12 cellular contexts compared by ENCODE assay signal in genomic region chr20:24148372-24148771, GRCh38.
DNase-seq lines count a peak whose midpoint lies in the region; ATAC-seq and TF ChIP-seq lines count a peak whose summit lies in the region.
"Had no signal": no experiment of that assay in that cellular context is flagged by ENCODE, and none has a peak within 500 bp of the region (broad histone marks: within the 10 kb centered on the region; RNA-seq: fewer than 3 reads in every experiment).

No MANE protein-coding gene starts in this region.

- peaks cover 2% of the 10 kb centered on the region for H3K4me1 Mint-ChIP-seq in activated naive CD8-positive, alpha-beta T cell (ENCODE audit: low read depth)
- peaks cover 5% of the 10 kb centered on the region for H3K4me1 Mint-ChIP-seq in activated naive CD8-positive, alpha-beta T cell treated with anti-CD3 and anti-CD28 coated beads for 36 hours
- peaks cover 19% of the 10 kb centered on the region for H3K4me1 Mint-ChIP-seq in T-helper 2 cell treated with Interferon-gamma antibody and Interleukin-4, amounts not matched to agents 5 μg/mL and 100 μg/mL, for 36 hours (ENCODE audit: low read depth)

- 58% methylated on average over 7 of the region's 7 CpGs; no CpG with 5 or more reads in 1 of the 2 donors for WGBS in transverse colon (ENCODE audit: low coverage in 1 of 2), 2 donors

- intact Hi-C loops in transverse colon (cut with DNase I; ENCODE audit: low total_unique reads), result no loop called here

- no peaks in the 10 kb centered on the region for H3K27me3 ChIP-seq in transverse colon
- H3K27me3 ChIP-seq: hepatocyte had no signal

- H3K9me3 ChIP-seq in transverse colon, result no peaks in the 10 kb centered on the region
- H3K9me3 ChIP-seq: prostate gland had no signal

- no peaks in the 10 kb centered on the region for H3K36me3 ChIP-seq in transverse colon
- H3K36me3 ChIP-seq: prostate gland had no signal

- H3K27ac Mint-ChIP-seq in activated naive CD8-positive, alpha-beta T cell, result peak overlapping the region; percentile 12
- H3K27ac Mint-ChIP-seq in activated naive CD8-positive, alpha-beta T cell treated with anti-CD3 and anti-CD28 coated beads for 36 hours, result no peak overlapping the region
- peak overlapping the region; percentile 7 for H3K27ac Mint-ChIP-seq in T-helper 2 cell treated with Interferon-gamma antibody and Interleukin-4, amounts not matched to agents 5 μg/mL and 100 μg/mL, for 36 hours

- H3K27ac ChIP-seq in transverse colon (no peak overlapping the region), substantia nigra (ENCODE audit: low read depth, low read length, poor library complexity, severe bottlenecking) (no peak overlapping the region)
- H3K27ac ChIP-seq: hepatocyte, prostate gland had no signal

- H3K4me1 ChIP-seq in transverse colon, result no peaks in the 10 kb centered on the region
- H3K4me1 ChIP-seq: prostate gland had no signal

- TF ChIP-seq POLR2A in transverse colon (IDR thresholded peaks at IDR 0.05), result no peak

- no peak for DNase-seq in activated naive CD8-positive, alpha-beta T cell treated with anti-CD3 and anti-CD28 coated beads for 36 hours
- peak; percentile 9 for DNase-seq in T-helper 2 cell treated with Interferon-gamma antibody and Interleukin-4, amounts not matched to agents 5 μg/mL and 100 μg/mL, for 36 hours (ENCODE audit: low spot score)
- DNase-seq in transverse colon (peak; percentile 45), C1 segment of cervical spinal cord (lab: John Stamatoyannopoulos, UW) (no peak), retina (no peak), substantia nigra (lab: John Stamatoyannopoulos, UW) (no peak)
- DNase-seq: caudate nucleus had no signal

- H3K4me3 ChIP-seq in transverse colon, result no peak overlapping the region
- H3K4me3 ChIP-seq: hepatocyte, prostate gland had no signal

- in situ Hi-C loops in transverse colon (cut with MboI; ENCODE audit: low pct_ligation_motif_present in 1 of 4, low pct_unique_long_range_greater_than_20kb in 1 of 4, low sequenced_read_pairs in 3 of 4), result no loop called here

- H3K36me3 Mint-ChIP-seq in activated naive CD8-positive, alpha-beta T cell, result peaks cover 4% of the 10 kb centered on the region
- no peaks in the 10 kb centered on the region for H3K36me3 Mint-ChIP-seq in activated naive CD8-positive, alpha-beta T cell treated with anti-CD3 and anti-CD28 coated beads for 36 hours
- no peaks in the 10 kb centered on the region for H3K36me3 Mint-ChIP-seq in T-helper 2 cell treated with Interferon-gamma antibody and Interleukin-4, amounts not matched to agents 5 μg/mL and 100 μg/mL, for 36 hours (ENCODE audit: low read depth)

- TF ChIP-seq EP300 in transverse colon (IDR thresholded peaks at IDR 0.05; ENCODE audit: low read depth), result peak; percentile 2

- H3K27me3 Mint-ChIP-seq in activated naive CD8-positive, alpha-beta T cell, result peaks cover 7% of the 10 kb centered on the region
- H3K27me3 Mint-ChIP-seq in activated naive CD8-positive, alpha-beta T cell treated with anti-CD3 and anti-CD28 coated beads for 36 hours, result peaks cover 3% of the 10 kb centered on the region
- peaks cover 5% of the 10 kb centered on the region for H3K27me3 Mint-ChIP-seq in T-helper 2 cell treated with Interferon-gamma antibody and Interleukin-4, amounts not matched to agents 5 μg/mL and 100 μg/mL, for 36 hours (ENCODE audit: low read depth)

- H3K9me3 Mint-ChIP-seq in activated naive CD8-positive, alpha-beta T cell (ENCODE audit: low read depth), result peaks cover 5% of the 10 kb centered on the region
- peaks cover 5% of the 10 kb centered on the region for H3K9me3 Mint-ChIP-seq in activated naive CD8-positive, alpha-beta T cell treated with anti-CD3 and anti-CD28 coated beads for 36 hours
- peaks cover 5% of the 10 kb centered on the region for H3K9me3 Mint-ChIP-seq in T-helper 2 cell treated with Interferon-gamma antibody and Interleukin-4, amounts not matched to agents 5 μg/mL and 100 μg/mL, for 36 hours

- ATAC-seq in HG03280 (IDR thresholded peaks at IDR 0.05; ENCODE audit: unreplicated experiment), result peak; percentile 49
- ATAC-seq: Panc1 had no signal

- H3K4me3 Mint-ChIP-seq in activated naive CD8-positive, alpha-beta T cell, result no peak overlapping the region
- H3K4me3 Mint-ChIP-seq in activated naive CD8-positive, alpha-beta T cell treated with anti-CD3 and anti-CD28 coated beads for 36 hours, result no peak overlapping the region
- peak overlapping the region; percentile 33 for H3K4me3 Mint-ChIP-seq in T-helper 2 cell treated with Interferon-gamma antibody and Interleukin-4, amounts not matched to agents 5 μg/mL and 100 μg/mL, for 36 hours

- TF ChIP-seq CTCF in transverse colon (IDR thresholded peaks at IDR 0.05), result no peak

Comparison
In these comparisons a context has a peak if more than half of its experiments do, and no peak if none do; other contexts are left out.
1. DNase-seq: peak in T-helper 2 cell treated with Interferon-gamma antibody and Interleukin-4, amounts not matched to agents 5 μg/mL and 100 μg/mL, for 36 hours (single experiment) and transverse colon (single experiment); none in activated naive CD8-positive, alpha-beta T cell treated with anti-CD3 and anti-CD28 coated beads for 36 hours (single experiment), C1 segment of cervical spinal cord (0 of 14), retina (single experiment) and substantia nigra (0 of 49).